ENCODE assay signal across 15 cellular contexts in genomic region chr11:45607995-45608394, GRCh38. TPM values are rescaled to one million over a fixed set of nuclear protein-coding genes. Genes with fewer than 3 reads are reported as not detected.
DNase-seq lines count a peak whose midpoint lies in the region; ATAC-seq and TF ChIP-seq lines count a peak whose summit lies in the region.
"Had no signal": no experiment of that assay in that cellular context is flagged by ENCODE, and none has a peak within 500 bp of the region (broad histone marks: within the 10 kb centered on the region; RNA-seq: fewer than 3 reads in every experiment).

No MANE protein-coding gene starts in this region.

- H3K36me3 ChIP-seq in mucosa of descending colon (ENCODE audit: low read depth) = no peaks in the 10 kb centered on the region
- H3K36me3 ChIP-seq: ascending aorta had no signal

- CTCF ChIA-PET in activated naive CD4-positive, alpha-beta T cell treated with anti-CD3 and anti-CD28 coated beads for 36 hours (lab: Charles Lee) = interaction anchor here (0.8 kb wide), 1 partner anchor 16 kb away, joined by 3 read pairs; no protein-coding TSS in a partner anchor

- intact Hi-C loops in mucosa of descending colon (cut with DNase I, micrococcal nuclease) = no loop called here
- intact Hi-C loops in activated naive CD4-positive, alpha-beta T cell treated with anti-CD3 and anti-CD28 coated beads for 36 hours (cut with micrococcal nuclease) = no loop called here

- no peaks in the 10 kb centered on the region for H3K4me1 ChIP-seq in mucosa of descending colon (ENCODE audit: low read depth)
- H3K4me1 ChIP-seq: ascending aorta, Caco-2 had no signal

- H3K4me3 Mint-ChIP-seq in activated naive CD4-positive, alpha-beta T cell treated with anti-CD3 and anti-CD28 coated beads for 36 hours = no peak overlapping the region
- H3K4me3 Mint-ChIP-seq: activated B cell treated with CpG ODN at 0.5 μM for 24 hours had no signal

- no peaks in the 10 kb centered on the region for H3K9me3 Mint-ChIP-seq in activated naive CD4-positive, alpha-beta T cell treated with anti-CD3 and anti-CD28 coated beads for 36 hours
- H3K9me3 Mint-ChIP-seq: activated B cell treated with CpG ODN at 0.5 μM for 24 hours had no signal

- H3K9me3 ChIP-seq in mucosa of descending colon = no peaks in the 10 kb centered on the region
- H3K9me3 ChIP-seq: ascending aorta, Caco-2 had no signal

- TF ChIP-seq CTCF in fibroblast of mammary gland (conservative IDR thresholded peaks at IDR 0.05; ENCODE audit: control insufficient read depth, insufficient read depth, low read depth, low read length) = no peak
- no peak for TF ChIP-seq CTCF in mucosa of descending colon (IDR thresholded peaks at IDR 0.05)

- H3K27ac Mint-ChIP-seq in activated naive CD4-positive, alpha-beta T cell treated with anti-CD3 and anti-CD28 coated beads for 36 hours = no peak overlapping the region
- H3K27ac Mint-ChIP-seq: activated B cell treated with CpG ODN at 0.5 μM for 24 hours had no signal

- H3K36me3 Mint-ChIP-seq in activated naive CD4-positive, alpha-beta T cell treated with anti-CD3 and anti-CD28 coated beads for 36 hours (ENCODE audit: low read depth) = no peaks in the 10 kb centered on the region

- ATAC-seq in mucosa of descending colon = peak; percentile 23
- no peak for ATAC-seq in HG02798 (IDR thresholded peaks at IDR 0.05; ENCODE audit: poor library complexity, unreplicated experiment)
- ATAC-seq in GM18909 (IDR thresholded peaks at IDR 0.05; ENCODE audit: poor library complexity, unreplicated experiment) = no peak

- H3K4me1 Mint-ChIP-seq in activated naive CD4-positive, alpha-beta T cell treated with anti-CD3 and anti-CD28 coated beads for 36 hours (ENCODE audit: low read depth) = no peaks in the 10 kb centered on the region
- H3K4me1 Mint-ChIP-seq: activated B cell treated with CpG ODN at 0.5 μM for 24 hours had no signal

- H3K4me3 ChIP-seq in fibroblast of mammary gland (ENCODE audit: control insufficient read depth, low read depth, low read length) (no peak overlapping the region), mucosa of descending colon (no peak overlapping the region)
- H3K4me3 ChIP-seq: ascending aorta had no signal

- peak; percentile 7 for DNase-seq in Daoy (ENCODE audit: low read depth)
- DNase-seq in NCI-H446 treated with DMSO at 0.1 percent for 48 hours (lab: John Stamatoyannopoulos, UW) = peak; percentile 19
- peak; percentile 4 for DNase-seq in fibroblast of mammary gland (ENCODE audit: low read depth)
- peak in 1 of 3 donors; percentile 43 for DNase-seq in mucosa of descending colon
- no peak for DNase-seq in activated naive CD4-positive, alpha-beta T cell treated with anti-CD3 and anti-CD28 coated beads for 36 hours
- DNase-seq in SKM-1 treated with dmso at 0.1 percent for 144 hours (lab: John Stamatoyannopoulos, UW; ENCODE audit: unreplicated experiment) = no peak
- DNase-seq: activated B cell treated with CpG ODN at 0.5 μM for 24 hours, Caco-2, cortex of kidney, NCI-H2081, occipital lobe had no signal

- peaks cover 26% of the 10 kb centered on the region for H3K27me3 Mint-ChIP-seq in activated naive CD4-positive, alpha-beta T cell treated with anti-CD3 and anti-CD28 coated beads for 36 hours (ENCODE audit: low read depth)

RNA-seq across cellular contexts. Expression of gene CHST1, which starts 57.4 kb away (rescaled TPM):
- 0.74 and 4.0 TPM in 2 replicates for total RNA-seq in Daoy (2014; rRNA removed; shearing (Covaris generic))
- total RNA-seq in mucosa of descending colon = 1 to 10 TPM in 2 of 3 donors, under 1 TPM in 1; 0.58 to 2.8 (median 1.4) TPM
- total RNA-seq in activated naive CD4-positive, alpha-beta T cell treated with anti-CD3 and anti-CD28 coated beads for 36 hours = not detected
- total RNA-seq: activated B cell treated with CpG ODN at 0.5 μM for 24 hours, Caco-2, mononuclear cell had no signal

Comparison
In these comparisons a context has a peak if more than half of its experiments do, and no peak if none do; other contexts are left out.
1. DNase-seq: peak in Daoy (single experiment), NCI-H446 treated with DMSO at 0.1 percent for 48 hours (single experiment) and fibroblast of mammary gland (single experiment); none in activated naive CD4-positive, alpha-beta T cell treated with anti-CD3 and anti-CD28 coated beads for 36 hours (single experiment) and SKM-1 treated with dmso at 0.1 percent for 144 hours (single experiment).